8 cellular contexts compared by ENCODE assay signal in the genomic region with DNA sequence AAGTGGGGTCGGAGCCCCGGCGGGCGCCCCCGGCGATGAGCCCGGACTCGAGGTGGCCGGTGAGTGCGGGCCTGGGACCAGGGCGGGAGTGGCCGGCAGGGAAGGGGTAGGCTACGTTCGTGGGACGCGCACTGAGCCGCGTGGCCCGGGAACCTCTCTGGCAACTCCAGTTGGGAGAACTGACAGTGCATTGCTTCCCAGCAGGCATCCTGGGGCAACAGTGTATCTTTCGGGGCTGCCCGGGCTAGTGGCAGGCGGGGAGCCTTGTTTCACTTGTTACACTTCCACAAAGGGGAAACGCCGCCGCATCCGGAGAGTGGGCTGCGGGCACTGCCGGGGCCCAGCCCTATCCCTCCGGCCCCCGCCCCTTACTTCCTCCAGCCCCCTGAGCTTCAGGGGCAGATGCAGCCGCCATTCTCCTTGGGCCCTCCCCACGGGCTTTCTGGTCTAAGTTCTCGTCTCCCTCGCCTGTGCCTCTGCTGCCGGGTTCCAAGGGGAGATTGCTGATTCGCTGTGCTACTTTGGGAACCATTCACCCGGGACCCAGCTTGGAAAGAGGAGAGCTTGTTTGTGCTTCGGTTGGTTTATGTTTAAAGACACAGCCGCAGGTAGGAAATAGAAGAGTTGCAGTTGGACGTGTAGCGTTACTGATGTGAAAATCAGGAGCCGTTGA. TPM values are rescaled to one million over a fixed set of nuclear protein-coding genes. Genes with fewer than 3 reads are reported as not detected.
DNase-seq lines count a peak whose midpoint lies in the region; ATAC-seq, FAIRE-seq and TF ChIP-seq lines count a peak whose summit lies in the region.

No MANE protein-coding gene starts in this region.

- H3K27me3 Mint-ChIP-seq in IgD-negative memory B cell: no peaks in the 10 kb centered on the region
- peaks cover 10% of the 10 kb centered on the region for H3K27me3 Mint-ChIP-seq in nephron progenitor cell (ENCODE audit: low read depth, poor library complexity)

- H3K27ac Mint-ChIP-seq in IgD-negative memory B cell: peak overlapping the region; percentile 94 to 96 (median 94)
- H3K27ac Mint-ChIP-seq in nephron progenitor cell: peak overlapping the region; percentile 89

- H3K36me3 Mint-ChIP-seq in IgD-negative memory B cell: peaks cover 5% of the 10 kb centered on the region
- peaks cover 33% of the 10 kb centered on the region for H3K36me3 Mint-ChIP-seq in nephron progenitor cell (ENCODE audit: low read depth)

- TF ChIP-seq CTCF in A549 (IDR thresholded peaks at IDR 0.05) (no peak), nephron progenitor cell (IDR thresholded peaks at IDR 0.05) (no peak)

- no peaks in the 10 kb centered on the region for H3K9me3 ChIP-seq in A549

- DNase-seq in A549 (ENCODE audit: low read depth in 1 of 2, low spot score in 1 of 2): peak in 1 of 2 experiments; percentile 41
- DNase-seq in activated CD8-positive, alpha-beta memory T cell treated with anti-CD3 and anti-CD28 coated beads, Interleukin-2, amount 50 U/mL, for 4 hours: peak; percentile 30
- peak; percentile 50 for DNase-seq in nephron progenitor cell
- no peak for DNase-seq in NCI-H774 (lab: John Stamatoyannopoulos, UW)
- no peak for DNase-seq in SHP77 treated with DMSO at 0.1 percent for 48 hours (lab: John Stamatoyannopoulos, UW)

- FAIRE-seq in A549 (lab: Jason Lieb, UNC): no peak

- H3K4me1 Mint-ChIP-seq in IgD-negative memory B cell: peaks cover 23 to 42% (median 37%) of the 10 kb centered on the region in 3 donors
- H3K4me1 Mint-ChIP-seq in nephron progenitor cell: peaks cover 32% of the 10 kb centered on the region

- CTCF ChIA-PET in A549 (lab: Yijun Ruan, JAX): interaction anchor here (1.1 to 2.8 kb wide), 6 partner anchors 12 to 193 kb away, joined by 3 to 18 read pairs (median 14); partner anchors contain the start of gene OGG1

- H3K27ac ChIP-seq in A549: peak overlapping the region; percentile 93 to 97

- no peak for TF ChIP-seq POLR2A in A549 (IDR thresholded peaks at IDR 0.05; ENCODE audit: low read length)

- POLR2A ChIA-PET in A549 (lab: Yijun Ruan, JAX): interaction anchor here (0.6 to 3.3 kb wide), 5 partner anchors 17 to 564 kb away, joined by 3 to 17 read pairs (median 8); partner anchors contain the start of genes ARPC4, OGG1 and TADA3

- no peak for TF ChIP-seq RAD21 in A549 (conservative IDR thresholded peaks at IDR 0.05 in 1 of 2, IDR thresholded peaks at IDR 0.05 in 1 of 2)

- peak in 1 of 2 experiments; percentile 12; a peak in 3 of 6 replicates for ATAC-seq in A549
- ATAC-seq in GM19023 (IDR thresholded peaks at IDR 0.05; ENCODE audit: unreplicated experiment): peak; percentile 9
- ATAC-seq in esophagus mucosa: peak; percentile 15

- H3K4me3 ChIP-seq in A549: peak overlapping the region; percentile 92

- 7% methylated on average over 29 of the region's 42 CpGs for WGBS in A549 (ENCODE audit: missing lambda C conversion rate)

- H3K9me3 Mint-ChIP-seq in IgD-negative memory B cell (no peaks in the 10 kb centered on the region), nephron progenitor cell (no peaks in the 10 kb centered on the region)

- H3K4me3 Mint-ChIP-seq in IgD-negative memory B cell (peak overlapping the region; percentile 82 to 96 (median 94)), nephron progenitor cell (peak overlapping the region; percentile 91)

- peaks cover 16% of the 10 kb centered on the region for H3K4me1 ChIP-seq in A549

- no peak for TF ChIP-seq EP300 in A549 (IDR thresholded peaks at IDR 0.05)

- peak overlapping the region; percentile 97 for H3K4me2 ChIP-seq in A549

TF ChIP-seq in A549, 52 proteins besides CTCF, POLR2A, EP300 and RAD21:
- TF ChIP-seq PHF8 (IDR thresholded peaks at IDR 0.05; ENCODE audit: borderline replicate concordance, low read depth) (0 out of 2 replicates have a peak, but pooled peaks have one; percentile 3), EHMT2 (IDR thresholded peaks at IDR 0.05; ENCODE audit: low read depth) (no peak)
TF ChIP-seq in A549: peak in this region for 1.

RNA-seq across cellular contexts. Expression of gene BRPF1, which starts 0.7 kb away (rescaled TPM):
- polyA plus RNA-seq in A549 (2011; rRNA removed): 8.6 and 10.1 TPM in 2 replicates
- 15.7 and 17.4 TPM in 2 replicates for polyA plus RNA-seq in A549 (2012; cell fraction: cytosol; rRNA removed)
- polyA plus RNA-seq in A549 (2012; cell fraction: nucleus; rRNA removed): 35.8 and 42.1 TPM in 2 replicates
- polyA plus RNA-seq in A549 (2017; fragmentation: RNase III; extraction: RNeasy Plus Mini Kit Qiagen cat#74134 plus additional on column Dnase treatment): 11.9 to 12.4 TPM (median 12.1 TPM) in 3 replicates
- polyA minus RNA-seq in A549 (2011; rRNA and poly(A)+ RNA removed): 19.0 and 20.4 TPM in 2 replicates
- polyA plus RNA-seq in IgD-negative memory B cell: 14.2 TPM
- 11.9 TPM for total RNA-seq in esophagus mucosa

RNA-seq across cellular contexts. Expression of gene OGG1, which starts 17.5 kb away (rescaled TPM):
- 21.2 and 21.6 TPM in 2 replicates for polyA plus RNA-seq in A549 (2011; rRNA removed)
- 25.9 and 30.9 TPM in 2 replicates for polyA plus RNA-seq in A549 (2012; cell fraction: cytosol; rRNA removed)
- 27.7 and 29.5 TPM in 2 replicates for polyA plus RNA-seq in A549 (2012; cell fraction: nucleus; rRNA removed)
- polyA plus RNA-seq in A549 (2017; fragmentation: RNase III; extraction: RNeasy Plus Mini Kit Qiagen cat#74134 plus additional on column Dnase treatment): 17.2 to 20.0 TPM (median 18.1 TPM) in 3 replicates
- polyA minus RNA-seq in A549 (2011; rRNA and poly(A)+ RNA removed): 49.8 and 52.6 TPM in 2 replicates
- 20.7 TPM for polyA plus RNA-seq in IgD-negative memory B cell
- 9.6 TPM for total RNA-seq in esophagus mucosa

RNA-seq across cellular contexts. Expression of gene CPNE9, which starts 28.6 kb away (rescaled TPM):
- 0.03 and 0.07 TPM in 2 replicates for polyA plus RNA-seq in A549 (2011; rRNA removed)
- polyA plus RNA-seq in A549 (2012; cell fraction: cytosol; rRNA removed): 0.04 and 0.18 TPM in 2 replicates
- polyA plus RNA-seq in A549 (2012; cell fraction: nucleus; rRNA removed): 0.16 and 0.22 TPM in 2 replicates
- polyA plus RNA-seq in A549 (2017; fragmentation: RNase III; extraction: RNeasy Plus Mini Kit Qiagen cat#74134 plus additional on column Dnase treatment): 0.05 to 0.07 TPM in 2 of 3 replicates, not detected in the other
- polyA minus RNA-seq in A549 (2011; rRNA and poly(A)+ RNA removed): 0.41 TPM in 1 of 2 replicates, not detected in the other
- polyA plus RNA-seq in IgD-negative memory B cell: not detected
- total RNA-seq in esophagus mucosa: not detected

RNA-seq across cellular contexts. Expression of gene CAMK1, which starts 37.5 kb away (rescaled TPM):
- polyA plus RNA-seq in A549 (2011; rRNA removed) (13.5 and 16.0 TPM in 2 replicates), A549 (2017; fragmentation: RNase III; extraction: RNeasy Plus Mini Kit Qiagen cat#74134 plus additional on column Dnase treatment) (15.6 to 16.1 TPM (median 15.9 TPM) in 3 replicates), IgD-negative memory B cell (0.65 TPM)
- 22.5 and 26.5 TPM in 2 replicates for polyA plus RNA-seq in A549 (2012; cell fraction: cytosol; rRNA removed)
- 20.9 and 21.9 TPM in 2 replicates for polyA plus RNA-seq in A549 (2012; cell fraction: nucleus; rRNA removed)
- polyA minus RNA-seq in A549 (2011; rRNA and poly(A)+ RNA removed): 11.0 TPM in 2 replicates
- 2.6 TPM for total RNA-seq in esophagus mucosa

Comparison
In these comparisons a context has a peak if more than half of its experiments do, and no peak if none do; other contexts are left out.
1. DNase-seq: peak in activated CD8-positive, alpha-beta memory T cell treated with anti-CD3 and anti-CD28 coated beads, Interleukin-2, amount 50 U/mL, for 4 hours (single experiment) and nephron progenitor cell (single experiment); none in NCI-H774 (single experiment) and SHP77 treated with DMSO at 0.1 percent for 48 hours (single experiment).